ENCODE assay signal across 28 cellular contexts in genomic region chr7:156192921-156193320, GRCh38.
DNase-seq lines count a peak whose midpoint lies in the region; ATAC-seq and TF ChIP-seq lines count a peak whose summit lies in the region.
"Had no signal": no experiment of that assay in that cellular context is flagged by ENCODE, and none has a peak within 500 bp of the region (broad histone marks: within the 10 kb centered on the region; RNA-seq: fewer than 3 reads in every experiment).

No MANE protein-coding gene starts in this region.

- ATAC-seq in PC-3 (peak; percentile 93), HG03196 (IDR thresholded peaks at IDR 0.05; ENCODE audit: unreplicated experiment) (no peak), GM18861 (IDR thresholded peaks at IDR 0.05; ENCODE audit: unreplicated experiment) (no peak)
- ATAC-seq: esophagus mucosa; natural killer cell treated with Interleukin-12 subunit alpha and Interleukin-12 subunit beta and Interleukin-15 and Interleukin-18, amount 100 ng/mL, for 72 hours; stimulated activated memory B cell treated with anti-CD40 and anti-IgM and Interleukin-4, amounts not matched to agents 10 μg/mL and 1 μg/mL and 100 μg/mL, for 72 hours had no signal

- H3K27me3 ChIP-seq in PC-3 (ENCODE audit: low read length) (peaks cover 27% of the 10 kb centered on the region; the same call in 1 of the 2 replicates), adrenal gland (no peaks in the 10 kb centered on the region)
- H3K27me3 ChIP-seq: ovary, right atrium auricular region, vagina had no signal

- no peak overlapping the region for H3K9ac ChIP-seq in PC-3 (ENCODE audit: low read length)

- no peaks in the 10 kb centered on the region for H4K20me1 ChIP-seq in PC-3 (ENCODE audit: low read length)

- no TSS peak for BruUV-seq in PC-3 (replicated peaks; lab: Mats Ljungman, UMichigan)

- no peaks in the 10 kb centered on the region for H3K79me2 ChIP-seq in PC-3 (ENCODE audit: low read length)

- no peaks in the 10 kb centered on the region for H3K9me2 ChIP-seq in PC-3 (replicated peaks; ENCODE audit: low read length)

- H3K36me3 ChIP-seq in PC-3 (ENCODE audit: low read depth, low read length) (no peaks in the 10 kb centered on the region), adrenal gland (replicated peaks in 1 of 2) (no peaks in the 10 kb centered on the region)
- H3K36me3 ChIP-seq: left ventricle myocardium inferior, ovary, right atrium auricular region, spleen, thoracic aorta, vagina had no signal

- 47 to 59% (median 52%) methylated on average over 4 of the region's 4 CpGs for WGBS in adrenal gland, 4 donors
- WGBS in lower leg skin, 2 donors = 72 to 77% methylated on average over 4 of the region's 4 CpGs

- H3K4me3 ChIP-seq in PC-3 (ENCODE audit: low read length) (no peak overlapping the region), adrenal gland (no peak overlapping the region), lower leg skin (ENCODE audit: low read depth, poor library complexity, severe bottlenecking) (no peak overlapping the region)
- H3K4me3 ChIP-seq: left ventricle myocardium inferior, ovary, right atrium auricular region, spleen, thoracic aorta, vagina had no signal

- no peak overlapping the region for H3K4me2 ChIP-seq in PC-3 (ENCODE audit: low read length)

- H3K9me3 ChIP-seq in PC-3 (ENCODE audit: low read length) (no peaks in the 10 kb centered on the region), adrenal gland (replicated peaks in 1 of 3) (no peaks in the 10 kb centered on the region)
- H3K9me3 ChIP-seq: ovary, thoracic aorta, vagina had no signal

- DNase-seq in ELR (ENCODE audit: low read depth) (peak; percentile 0), PC-3 (peak; percentile 58), adrenal gland (peak in 6 of 7 donors; percentile 23 to 70 (median 58)), kidney tubule cell (ENCODE audit: low spot score) (peak; percentile 64), lower leg skin (ENCODE audit: low spot score in 2 of 2) (no peak), AG08396 (ENCODE audit: low spot score) (no peak)
- DNase-seq: activated T-cell treated with anti-CD3 and anti-CD28 coated beads, Interleukin-2, amount 50 U/mL, for 1 hour; effector CD8-positive, alpha-beta T cell; foreskin melanocyte; HFFc6; left ventricle myocardium inferior; midbrain; NCI-H1092; NCI-H2029; NCI-H226; NCI-H748 treated with DMSO at 0.1 percent for 48 hours; ovary; SHP77 treated with DMSO at 0.1 percent for 48 hours; spleen; stimulated activated CD4-positive, alpha-beta T cell treated with anti-CD3 and anti-CD28 coated beads, Interleukin-2, amount 100 ng/mL, for 48 hours had no signal

- intact Hi-C loops in PC-3 (cut with micrococcal nuclease) = no loop called here
- intact Hi-C loops in adrenal gland (cut with DNase I) = no loop called here
- intact Hi-C loops in lower leg skin (cut with DNase I; ENCODE audit: low total_unique reads) = no loop called here

- no peak overlapping the region for H2AFZ ChIP-seq in PC-3 (ENCODE audit: low read length)

- TF ChIP-seq POLR2A in adrenal gland (IDR thresholded peaks at IDR 0.05) (no peak), lower leg skin (IDR thresholded peaks at IDR 0.05) (no peak)

- H3F3A ChIP-seq in PC-3 (ENCODE audit: low read length, unreplicated experiment) = no peaks in the 10 kb centered on the region

- H3K27ac ChIP-seq in PC-3 (ENCODE audit: low read length) = no peak overlapping the region
- no peak overlapping the region for H3K27ac ChIP-seq in adrenal gland
- H3K27ac ChIP-seq: left ventricle myocardium inferior, ovary, right atrium auricular region, spleen, thoracic aorta, vagina had no signal

- no peaks in the 10 kb centered on the region for H3K4me1 ChIP-seq in PC-3 (ENCODE audit: insufficient read depth, low read length)
- H3K4me1 ChIP-seq in adrenal gland (replicated peaks in 1 of 2) = no peaks in the 10 kb centered on the region
- H3K4me1 ChIP-seq: left ventricle myocardium inferior, right atrium auricular region, spleen, vagina had no signal

- POLR2A ChIA-PET in PC-3 (lab: Charles Lee; ENCODE audit: unreplicated experiment) = no interaction called here

- TF ChIP-seq CTCF in PC-3 (conservative IDR thresholded peaks at IDR 0.05; ENCODE audit: low read depth, low read length) (no peak), adrenal gland (IDR thresholded peaks at IDR 0.05) (no peak), lower leg skin (IDR thresholded peaks at IDR 0.05) (no peak)

- CTCF ChIA-PET in PC-3 (lab: Charles Lee) = no interaction called here

Comparison
In these comparisons a context has a peak if more than half of its experiments do, and no peak if none do; other contexts are left out.
1. DNase-seq: peak in ELR (single experiment), PC-3 (single experiment), adrenal gland (6 of 7) and kidney tubule cell (single experiment); none in lower leg skin (0 of 2) and AG08396 (single experiment).